9 cellular contexts compared by ENCODE assay signal in genomic region chr16:69796285-69797118, GRCh38. TPM values are rescaled to one million over a fixed set of nuclear protein-coding genes. Genes with fewer than 3 reads are reported as not detected.
DNase-seq lines count a peak whose midpoint lies in the region; ATAC-seq, FAIRE-seq and TF ChIP-seq lines count a peak whose summit lies in the region.
"Had no signal": no experiment of that assay in that cellular context is flagged by ENCODE, and none has a peak within 500 bp of the region (broad histone marks: within the 10 kb centered on the region; RNA-seq: fewer than 3 reads in every experiment).

No MANE protein-coding gene starts in this region.

- H3K9me3 ChIP-seq in A673 (ENCODE audit: low read depth, low read length, poor library complexity, severe bottlenecking) (no peaks in the 10 kb centered on the region), ES-I3 (ENCODE audit: control insufficient read depth, insufficient read depth, low read length) (no peaks in the 10 kb centered on the region)

- DNase-seq in A673 (ENCODE audit: low spot score) (peak; percentile 85), NB4 (ENCODE audit: low read depth) (peak; percentile 61), frontal cortex (ENCODE audit: low spot score in 2 of 2) (peak; percentile 38 to 45), nucleus accumbens (lab: John Stamatoyannopoulos, UW) (peak in 29 of 56 donors; percentile 7 to 64 (median 33))
- DNase-seq in activated CD4-positive, alpha-beta memory T cell treated with anti-CD3 and anti-CD28 coated beads, Interleukin-2, amount 10 ng/mL, durations not matched to agents 7 days and 5 days: peak; percentile 19

- TF ChIP-seq POLR2A in NB4 (IDR thresholded peaks at IDR 0.05; ENCODE audit: extremely low read depth, insufficient read length): no peak

- no peaks in the 10 kb centered on the region for H3K9me3 Mint-ChIP-seq in activated CD4-positive, alpha-beta memory T cell treated with anti-CD3 and anti-CD28 coated beads, Interleukin-2, amount 10 ng/mL, durations not matched to agents 7 days and 5 days
- H3K9me3 Mint-ChIP-seq: IgD-negative memory B cell had no signal

- ATAC-seq in GM21737 (IDR thresholded peaks at IDR 0.05; ENCODE audit: unreplicated experiment) (no peak), GM21526 (IDR thresholded peaks at IDR 0.05; ENCODE audit: low FRiP score, unreplicated experiment) (no peak)

- H3K4me1 ChIP-seq in A673 (ENCODE audit: insufficient read depth, low read length, poor library complexity, severe bottlenecking): no peaks in the 10 kb centered on the region
- H3K4me1 ChIP-seq in ES-I3 (ENCODE audit: insufficient read depth, low read length): no peaks in the 10 kb centered on the region

- BruUV-seq in A673 (replicated peaks; lab: Mats Ljungman, UMichigan): no TSS peak

- no peak overlapping the region for H3K27ac ChIP-seq in A673 (ENCODE audit: low read depth, low read length, poor library complexity, severe bottlenecking)

- no peaks in the 10 kb centered on the region for H3K27me3 Mint-ChIP-seq in activated CD4-positive, alpha-beta memory T cell treated with anti-CD3 and anti-CD28 coated beads, Interleukin-2, amount 10 ng/mL, durations not matched to agents 7 days and 5 days

- intact Hi-C loops in A673 (cut with micrococcal nuclease; ENCODE audit: unreplicated experiment): loop anchor here (1.0 to 2.0 kb wide), 2 partner anchors 62 to 134 kb away; no protein-coding TSS in a partner anchor

- CTCF ChIA-PET in A673 (lab: Charles Lee): interaction anchor here (2.3 kb wide), 1 partner anchor 133 kb away, joined by 18 read pairs; no protein-coding TSS in a partner anchor
- CTCF ChIA-PET in activated CD4-positive, alpha-beta memory T cell treated with anti-CD3 and anti-CD28 coated beads, Interleukin-2, amount 10 ng/mL, durations not matched to agents 7 days and 5 days (lab: Charles Lee): interaction anchor here (1.0 to 4.4 kb wide), 8 partner anchors 10 to 134 kb away, joined by 3 to 30 read pairs (median 3); partner anchors contain the start of gene NOB1

- POLR2A ChIA-PET in A673 (lab: Charles Lee; ENCODE audit: low non-redundant PET): no interaction called here
- POLR2A ChIA-PET in activated CD4-positive, alpha-beta memory T cell treated with anti-CD3 and anti-CD28 coated beads, Interleukin-2, amount 10 ng/mL, durations not matched to agents 7 days and 5 days (lab: Charles Lee): no interaction called here

- no peaks in the 10 kb centered on the region for H3K36me3 ChIP-seq in A673 (ENCODE audit: insufficient read depth, low read length, poor library complexity, severe bottlenecking)
- H3K36me3 ChIP-seq in ES-I3 (ENCODE audit: insufficient read depth, low read length): peaks cover 3% of the 10 kb centered on the region

- H3K4me1 Mint-ChIP-seq in activated CD4-positive, alpha-beta memory T cell treated with anti-CD3 and anti-CD28 coated beads, Interleukin-2, amount 10 ng/mL, durations not matched to agents 7 days and 5 days: no peaks in the 10 kb centered on the region

- H3K27me3 ChIP-seq in A673 (replicated peaks; ENCODE audit: insufficient read depth, low read depth, low read length, poor library complexity): no peaks in the 10 kb centered on the region

- peak; percentile 89 for TF ChIP-seq CTCF in A673 (conservative IDR thresholded peaks at IDR 0.05; ENCODE audit: low read depth, low read length)
- TF ChIP-seq CTCF in NB4 (IDR thresholded peaks at IDR 0.05; ENCODE audit: low read depth, low read length): peak; percentile 89

- H3K9ac ChIP-seq in ES-I3 (ENCODE audit: low read depth, low read length): peak overlapping the region; percentile 9; the same call in 1 of the 2 replicates

- peaks cover 11% of the 10 kb centered on the region for H3K36me3 Mint-ChIP-seq in activated CD4-positive, alpha-beta memory T cell treated with anti-CD3 and anti-CD28 coated beads, Interleukin-2, amount 10 ng/mL, durations not matched to agents 7 days and 5 days (ENCODE audit: low read depth)
- H3K36me3 Mint-ChIP-seq: IgD-negative memory B cell had no signal

- H3K4me3 ChIP-seq in A673 (ENCODE audit: low read depth, low read length, poor library complexity, severe bottlenecking) (peak overlapping the region; percentile 16), NB4 (ENCODE audit: low read depth, low read length) (no peak overlapping the region)

- no peak overlapping the region for H3K4me3 Mint-ChIP-seq in activated CD4-positive, alpha-beta memory T cell treated with anti-CD3 and anti-CD28 coated beads, Interleukin-2, amount 10 ng/mL, durations not matched to agents 7 days and 5 days

- FAIRE-seq in frontal cortex (lab: Jason Lieb, UNC): no peak

- no peak overlapping the region for H3K27ac Mint-ChIP-seq in activated CD4-positive, alpha-beta memory T cell treated with anti-CD3 and anti-CD28 coated beads, Interleukin-2, amount 10 ng/mL, durations not matched to agents 7 days and 5 days

RNA-seq across cellular contexts. Expression of gene WWP2, which starts 34.4 kb away (rescaled TPM):
- total RNA-seq in A673 (2021): 32.4 and 38.5 TPM in 2 replicates
- total RNA-seq in activated CD4-positive, alpha-beta memory T cell treated with anti-CD3 and anti-CD28 coated beads, Interleukin-2, amount 10 ng/mL, durations not matched to agents 7 days and 5 days: 10 to 100 TPM; 59.4 to 61.6 TPM
- total RNA-seq in frontal cortex: 25.7 TPM

RNA-seq across cellular contexts. Expression of gene NOB1, which starts 41.8 kb away (rescaled TPM):
- 78.1 and 93.3 TPM in 2 replicates for total RNA-seq in A673 (2021)
- total RNA-seq in activated CD4-positive, alpha-beta memory T cell treated with anti-CD3 and anti-CD28 coated beads, Interleukin-2, amount 10 ng/mL, durations not matched to agents 7 days and 5 days: 10 to 100 TPM; 60.6 to 62.5 TPM
- 11.4 TPM for total RNA-seq in frontal cortex

Comparison
In these comparisons a context has a peak if more than half of its experiments do, and no peak if none do; other contexts are left out.
1. DNase-seq: peak in every context shown above with its lines; median percentile 85 in A673; 61 in NB4; 42 in frontal cortex; 33 in nucleus accumbens; 19 in activated CD4-positive, alpha-beta memory T cell treated with anti-CD3 and anti-CD28 coated beads, Interleukin-2, amount 10 ng/mL, durations not matched to agents 7 days and 5 days.